ENCODE assay signal across 16 cellular contexts in the genomic region with DNA sequence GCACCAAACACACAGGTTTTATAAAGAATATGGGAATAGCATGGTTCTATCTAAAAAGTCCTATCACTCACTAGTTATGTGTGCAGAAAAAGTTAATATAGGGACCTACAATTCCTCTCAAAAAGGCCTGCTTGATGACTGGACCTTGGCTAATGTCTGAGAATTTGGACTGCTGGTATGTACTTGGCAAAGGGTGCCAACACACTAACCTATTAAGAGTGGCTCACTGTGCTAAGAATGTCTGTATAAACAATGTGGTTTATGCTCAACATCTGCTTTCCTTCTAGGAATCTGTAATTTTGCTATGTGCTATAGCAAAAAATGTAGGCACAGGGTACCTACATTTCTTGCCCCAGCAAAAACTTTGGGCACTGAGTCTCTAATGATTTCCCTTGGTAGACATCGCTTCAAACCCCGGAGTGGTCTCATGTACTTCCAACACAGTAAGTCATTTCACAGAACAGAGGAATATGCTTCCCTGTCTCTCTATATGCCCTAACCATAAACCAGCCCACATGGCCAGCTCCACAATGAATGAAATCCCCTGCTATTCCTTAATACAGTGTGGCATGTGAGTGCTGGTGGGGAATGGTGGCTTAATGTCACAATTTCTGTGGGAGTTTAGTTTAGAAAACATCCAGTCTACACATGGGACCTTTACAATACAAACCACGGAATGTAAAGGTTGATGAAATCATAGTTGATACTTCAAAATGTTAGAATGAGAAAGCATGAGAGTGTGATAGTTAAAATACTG.
DNase-seq lines count a peak whose midpoint lies in the region; ATAC-seq and TF ChIP-seq lines count a peak whose summit lies in the region.
"Had no signal": no experiment of that assay in that cellular context is flagged by ENCODE, and none has a peak within 500 bp of the region (broad histone marks: within the 10 kb centered on the region; RNA-seq: fewer than 3 reads in every experiment).

No MANE protein-coding gene starts in this region.

- no peak for ATAC-seq in HG03457 (IDR thresholded peaks at IDR 0.05; ENCODE audit: unreplicated experiment)
- ATAC-seq: activated CD8-positive, alpha-beta memory T cell treated with anti-CD3 and anti-CD28 coated beads, Interleukin-2, amount 10 ng/mL, durations not matched to agents 7 days and 5 days had no signal

- H3K9me3 Mint-ChIP-seq in glutamatergic neuron (ENCODE audit: unreplicated experiment) = no peaks in the 10 kb centered on the region
- H3K9me3 Mint-ChIP-seq: neural crest cell; T-helper 1 cell treated with Interleukin-12 subunit alpha and Interleukin-12 subunit beta and Interleukin-4 antibody, amounts not matched to agents 30 μg/mL and 1 μg/mL, for 36 hours had no signal

- H3K27ac ChIP-seq in coronary artery = peak overlapping the region in 1 of 2 donors; percentile 64
- H3K27ac ChIP-seq: testis had no signal

- H3K4me1 Mint-ChIP-seq in glutamatergic neuron (ENCODE audit: low read depth, unreplicated experiment) = no peaks in the 10 kb centered on the region
- H3K4me1 Mint-ChIP-seq: activated CD8-positive, alpha-beta memory T cell treated with anti-CD3 and anti-CD28 coated beads, Interleukin-2, amount 10 ng/mL, durations not matched to agents 7 days and 5 days; neural crest cell had no signal

- no peak overlapping the region for H3K27ac Mint-ChIP-seq in glutamatergic neuron (ENCODE audit: unreplicated experiment)
- H3K27ac Mint-ChIP-seq: activated CD8-positive, alpha-beta memory T cell treated with anti-CD3 and anti-CD28 coated beads, Interleukin-2, amount 10 ng/mL, durations not matched to agents 7 days and 5 days; T-helper 1 cell treated with Interleukin-12 subunit alpha and Interleukin-12 subunit beta and Interleukin-4 antibody, amounts not matched to agents 30 μg/mL and 1 μg/mL, for 36 hours had no signal

- TF ChIP-seq CTCF in epithelial cell of esophagus (IDR thresholded peaks at IDR 0.05; ENCODE audit: insufficient read depth, low read depth, low read length, missing control alignments) (no peak), coronary artery (IDR thresholded peaks at IDR 0.05) (no peak), glutamatergic neuron (IDR thresholded peaks at IDR 0.05; ENCODE audit: partially characterized antibody, unreplicated experiment) (no peak)

- DNase-seq in EL (peak; percentile 94), RKO (ENCODE audit: low spot score) (peak; percentile 26), epithelial cell of esophagus (ENCODE audit: low read depth) (peak; percentile 76), renal cortical epithelial cell (ENCODE audit: low read depth) (peak; percentile 97), coronary artery (ENCODE audit: low spot score) (no peak), HuH-7.5 (ENCODE audit: low spot score) (no peak), glutamatergic neuron (no peak)
- DNase-seq: activated CD8-positive, alpha-beta memory T cell treated with anti-CD3 and anti-CD28 coated beads, Interleukin-2, amount 10 ng/mL, durations not matched to agents 7 days and 5 days; central memory CD4-positive, alpha-beta T cell; DMS 273 treated with DMSO at 0.1 percent for 48 hours; NCI-H69; stimulated activated CD4-positive, alpha-beta T cell treated with anti-CD3 and anti-CD28 coated beads, Interleukin-4, amount 100 ng/mL, for 24 hours; testis had no signal

- H3K4me3 ChIP-seq in epithelial cell of esophagus (ENCODE audit: low read length) = no peak overlapping the region
- no peak overlapping the region for H3K4me3 ChIP-seq in coronary artery
- H3K4me3 ChIP-seq: testis had no signal

- H3K36me3 Mint-ChIP-seq in glutamatergic neuron (ENCODE audit: unreplicated experiment) = no peaks in the 10 kb centered on the region

- H3K27me3 Mint-ChIP-seq in glutamatergic neuron (ENCODE audit: unreplicated experiment) = no peaks in the 10 kb centered on the region
- H3K27me3 Mint-ChIP-seq: activated CD8-positive, alpha-beta memory T cell treated with anti-CD3 and anti-CD28 coated beads, Interleukin-2, amount 10 ng/mL, durations not matched to agents 7 days and 5 days had no signal

- H3K4me3 Mint-ChIP-seq in glutamatergic neuron (ENCODE audit: unreplicated experiment) = no peak overlapping the region
- H3K4me3 Mint-ChIP-seq: activated CD8-positive, alpha-beta memory T cell treated with anti-CD3 and anti-CD28 coated beads, Interleukin-2, amount 10 ng/mL, durations not matched to agents 7 days and 5 days; neural crest cell; T-helper 1 cell treated with Interleukin-12 subunit alpha and Interleukin-12 subunit beta and Interleukin-4 antibody, amounts not matched to agents 30 μg/mL and 1 μg/mL, for 36 hours had no signal

Comparison
In these comparisons a context has a peak if more than half of its experiments do, and no peak if none do; other contexts are left out.
1. DNase-seq: peak in EL (single experiment), RKO (single experiment), epithelial cell of esophagus (single experiment) and renal cortical epithelial cell (single experiment); none in coronary artery (single experiment), HuH-7.5 (single experiment) and glutamatergic neuron (single experiment).